Comparison of ENCODE assay signal across 19 cellular contexts in genomic region chr10:98260752-98261151, GRCh38. TPM values are rescaled to one million over a fixed set of nuclear protein-coding genes. Genes with fewer than 3 reads are reported as not detected.
DNase-seq lines count a peak whose midpoint lies in the region; ATAC-seq and TF ChIP-seq lines count a peak whose summit lies in the region.
"Had no signal": no experiment of that assay in that cellular context is flagged by ENCODE, and none has a peak within 500 bp of the region (broad histone marks: within the 10 kb centered on the region; RNA-seq: fewer than 3 reads in every experiment).

No MANE protein-coding gene starts in this region.

- no peaks in the 10 kb centered on the region for H3K9me3 ChIP-seq in breast epithelium
- H3K9me3 ChIP-seq in mesenchymal stem cell (ENCODE audit: control insufficient read depth, low read length) = no peaks in the 10 kb centered on the region
- H3K9me3 ChIP-seq in suprapubic skin = no peaks in the 10 kb centered on the region
- no peaks in the 10 kb centered on the region for H3K9me3 ChIP-seq in tibial artery
- H3K9me3 ChIP-seq: MG63 had no signal

- H3K18ac ChIP-seq in mesenchymal stem cell (ENCODE audit: low read depth in 1 of 2, low read length in 2 of 2) = peak overlapping the region in 1 of 2 experiments; percentile 13

- no peak overlapping the region for H3K23ac ChIP-seq in mesenchymal stem cell (ENCODE audit: low read length in 2 of 2)

- peak overlapping the region; percentile 58 for H4K91ac ChIP-seq in mesenchymal stem cell (ENCODE audit: low read length)

- H3K4me2 ChIP-seq in mesenchymal stem cell (ENCODE audit: low read length, poor library complexity, severe bottlenecking) = no peak overlapping the region

- CTCF ChIA-PET in MCF 10A (lab: Yijun Ruan, JAX) = interaction anchor here (0.5 to 4.4 kb wide), 4 partner anchors 13 to 49 kb away, joined by 3 to 55 read pairs (median 11); no protein-coding TSS in a partner anchor
- CTCF ChIA-PET in activated CD8-positive, alpha-beta T cell treated with anti-CD3 and anti-CD28 coated beads, Interleukin-2, amount 10 ng/mL, durations not matched to agents 7 days and 5 days (lab: Charles Lee) = no interaction called here

- H3K27me3 Mint-ChIP-seq in MCF 10A (ENCODE audit: insufficient read depth, unreplicated experiment) = no peaks in the 10 kb centered on the region
- H3K27me3 Mint-ChIP-seq in central memory CD8-positive, alpha-beta T cell = no peaks in the 10 kb centered on the region
- H3K27me3 Mint-ChIP-seq in activated CD8-positive, alpha-beta T cell treated with anti-CD3 and anti-CD28 coated beads, Interleukin-2, amount 10 ng/mL, durations not matched to agents 7 days and 5 days (ENCODE audit: low read depth) = no peaks in the 10 kb centered on the region

- POLR2A ChIA-PET in MCF 10A (lab: Yijun Ruan, JAX) = interaction anchor here (0.8 kb wide), 1 partner anchor 14 kb away, joined by 4 read pairs; no protein-coding TSS in a partner anchor
- POLR2A ChIA-PET in activated CD8-positive, alpha-beta T cell treated with anti-CD3 and anti-CD28 coated beads, Interleukin-2, amount 10 ng/mL, durations not matched to agents 7 days and 5 days (lab: Charles Lee) = no interaction called here

- no peak overlapping the region for H3K4me3 ChIP-seq in breast epithelium
- no peak overlapping the region for H3K4me3 ChIP-seq in mesenchymal stem cell (ENCODE audit: insufficient read depth in 1 of 2, low read depth in 1 of 2, low read length in 2 of 2)
- no peak overlapping the region for H3K4me3 ChIP-seq in suprapubic skin
- no peak overlapping the region for H3K4me3 ChIP-seq in tibial artery
- H3K4me3 ChIP-seq: GM12878, MG63 had no signal

- H3K4me1 Mint-ChIP-seq in MCF 10A (ENCODE audit: insufficient read depth, unreplicated experiment) = peaks cover 6% of the 10 kb centered on the region
- H3K4me1 Mint-ChIP-seq in central memory CD8-positive, alpha-beta T cell = peaks cover 8% of the 10 kb centered on the region
- peaks cover 3% of the 10 kb centered on the region for H3K4me1 Mint-ChIP-seq in activated CD8-positive, alpha-beta T cell treated with anti-CD3 and anti-CD28 coated beads, Interleukin-2, amount 10 ng/mL, durations not matched to agents 7 days and 5 days (ENCODE audit: low read depth)

- no peak overlapping the region for H3K9ac ChIP-seq in mesenchymal stem cell (ENCODE audit: low read length)

- DNase-seq in breast epithelium (ENCODE audit: low spot score in 2 of 2) (no peak), MCF 10A (ENCODE audit: unreplicated experiment) (no peak), mesenchymal stem cell (no peak), suprapubic skin (ENCODE audit: low spot score in 2 of 2) (no peak), NOMO-1 (lab: John Stamatoyannopoulos, UW; ENCODE audit: unreplicated experiment in 2 of 2) (no peak), tibial artery (no peak)
- peak in 1 of 2 donors; percentile 8 for DNase-seq in central memory CD8-positive, alpha-beta T cell (ENCODE audit: low spot score in 2 of 2)
- no peak for DNase-seq in activated CD8-positive, alpha-beta T cell treated with anti-CD3 and anti-CD28 coated beads, Interleukin-2, amount 10 ng/mL, durations not matched to agents 7 days and 5 days
- DNase-seq: DND-41, HFFc6, MG63, NCI-H1105, NCI-H1694 treated with DMSO at 0.1 percent for 48 hours, NCI-H2107, NCI-H226, NCI-H69, SHP77 treated with DMSO at 0.1 percent for 48 hours had no signal

- H3K36me3 Mint-ChIP-seq in MCF 10A (ENCODE audit: insufficient read depth, unreplicated experiment) = peaks cover 7% of the 10 kb centered on the region
- peaks cover 2% of the 10 kb centered on the region for H3K36me3 Mint-ChIP-seq in central memory CD8-positive, alpha-beta T cell (ENCODE audit: insufficient read depth)
- no peaks in the 10 kb centered on the region for H3K36me3 Mint-ChIP-seq in activated CD8-positive, alpha-beta T cell treated with anti-CD3 and anti-CD28 coated beads, Interleukin-2, amount 10 ng/mL, durations not matched to agents 7 days and 5 days (ENCODE audit: low read depth)

- no peak for ATAC-seq in central memory CD8-positive, alpha-beta T cell (replicated peaks; ENCODE audit: extremely low read depth, poor library complexity, severe bottlenecking)
- ATAC-seq in activated CD8-positive, alpha-beta T cell treated with anti-CD3 and anti-CD28 coated beads, Interleukin-2, amount 10 ng/mL, durations not matched to agents 7 days and 5 days = no peak
- ATAC-seq: GM12878 had no signal

- H2BK12ac ChIP-seq in mesenchymal stem cell (ENCODE audit: low read length in 2 of 2) = no peak overlapping the region

- TF ChIP-seq POLR2A in breast epithelium (IDR thresholded peaks at IDR 0.05) = no peak
- no peak for TF ChIP-seq POLR2A in suprapubic skin (IDR thresholded peaks at IDR 0.05)

- H3K36me3 ChIP-seq in breast epithelium (no peaks in the 10 kb centered on the region), mesenchymal stem cell (ENCODE audit: control insufficient read depth in 1 of 2, insufficient read depth in 2 of 2, low read depth in 1 of 2, low read length in 2 of 2) (peaks cover 54 to 59% of the 10 kb centered on the region in 2 experiments), suprapubic skin (no peaks in the 10 kb centered on the region), tibial artery (peaks cover 0 to 38% (median 0%) of the 10 kb centered on the region in 3 donors)
- H3K36me3 ChIP-seq: MG63 had no signal

- TF ChIP-seq EP300 in suprapubic skin (IDR thresholded peaks at IDR 0.05) = no peak

- no peak overlapping the region for H2BK5ac ChIP-seq in mesenchymal stem cell (ENCODE audit: low read depth, low read length, poor library complexity, severe bottlenecking)

- no peaks in the 10 kb centered on the region for H3K4me1 ChIP-seq in breast epithelium
- H3K4me1 ChIP-seq in mesenchymal stem cell (ENCODE audit: control insufficient read depth, insufficient read depth, low read depth, low read length) = peaks cover 33% of the 10 kb centered on the region
- H3K4me1 ChIP-seq in suprapubic skin = peaks cover 22% of the 10 kb centered on the region
- peaks cover 0 to 32% (median 20%) of the 10 kb centered on the region in 4 donors for H3K4me1 ChIP-seq in tibial artery

- H2BK120ac ChIP-seq in mesenchymal stem cell (ENCODE audit: low read depth, low read length) = no peak overlapping the region

- no peak overlapping the region for H2AK5ac ChIP-seq in mesenchymal stem cell (ENCODE audit: low read length, severe bottlenecking)

- no peak overlapping the region for H3K4me3 Mint-ChIP-seq in MCF 10A (ENCODE audit: unreplicated experiment)
- H3K4me3 Mint-ChIP-seq in central memory CD8-positive, alpha-beta T cell = peak overlapping the region; percentile 45
- H3K4me3 Mint-ChIP-seq in activated CD8-positive, alpha-beta T cell treated with anti-CD3 and anti-CD28 coated beads, Interleukin-2, amount 10 ng/mL, durations not matched to agents 7 days and 5 days = no peak overlapping the region
- H3K4me3 Mint-ChIP-seq: HFFc6 had no signal

- 91% methylated on average over 14 of the region's 14 CpGs for WGBS in mesenchymal stem cell
- 94% methylated on average over 8 of the region's 14 CpGs for WGBS in suprapubic skin

- H3K14ac ChIP-seq in mesenchymal stem cell (ENCODE audit: low read length in 2 of 2) = no peak overlapping the region

- no peak overlapping the region for H3K27ac Mint-ChIP-seq in MCF 10A (ENCODE audit: low read depth, unreplicated experiment)
- no peak overlapping the region for H3K27ac Mint-ChIP-seq in central memory CD8-positive, alpha-beta T cell (ENCODE audit: low read depth)
- H3K27ac Mint-ChIP-seq in activated CD8-positive, alpha-beta T cell treated with anti-CD3 and anti-CD28 coated beads, Interleukin-2, amount 10 ng/mL, durations not matched to agents 7 days and 5 days = no peak overlapping the region
- H3K27ac Mint-ChIP-seq: HFFc6 had no signal

- H2AFZ ChIP-seq in mesenchymal stem cell (ENCODE audit: low read depth, low read length) = no peak overlapping the region

- H3K79me1 ChIP-seq in mesenchymal stem cell (replicated peaks; ENCODE audit: low read length, poor library complexity, severe bottlenecking) = peaks cover 7% of the 10 kb centered on the region

- H3K27me3 ChIP-seq in breast epithelium = no peaks in the 10 kb centered on the region
- H3K27me3 ChIP-seq in mesenchymal stem cell (ENCODE audit: control insufficient read depth in 1 of 2, insufficient read depth in 1 of 2, low read length in 2 of 2) = no peaks in the 10 kb centered on the region
- no peaks in the 10 kb centered on the region for H3K27me3 ChIP-seq in suprapubic skin
- no peaks in the 10 kb centered on the region for H3K27me3 ChIP-seq in tibial artery
- H3K27me3 ChIP-seq: MG63 had no signal

- TF ChIP-seq CTCF in breast epithelium (IDR thresholded peaks at IDR 0.05) = no peak
- TF ChIP-seq CTCF in MCF 10A (IDR thresholded peaks at IDR 0.05; ENCODE audit: unreplicated experiment) = no peak
- TF ChIP-seq CTCF in suprapubic skin (IDR thresholded peaks at IDR 0.05) = no peak
- TF ChIP-seq CTCF in tibial artery (IDR thresholded peaks at IDR 0.05) = no peak

- H3K9me3 Mint-ChIP-seq in MCF 10A (ENCODE audit: unreplicated experiment) = no peaks in the 10 kb centered on the region
- no peaks in the 10 kb centered on the region for H3K9me3 Mint-ChIP-seq in central memory CD8-positive, alpha-beta T cell
- no peaks in the 10 kb centered on the region for H3K9me3 Mint-ChIP-seq in activated CD8-positive, alpha-beta T cell treated with anti-CD3 and anti-CD28 coated beads, Interleukin-2, amount 10 ng/mL, durations not matched to agents 7 days and 5 days (ENCODE audit: insufficient read depth)
- H3K9me3 Mint-ChIP-seq: HFFc6 had no signal

- H4K8ac ChIP-seq in mesenchymal stem cell (ENCODE audit: low read length) = no peak overlapping the region

- intact Hi-C loops in breast epithelium (cut with DNase I; ENCODE audit: low total_unique reads) = no loop called here
- intact Hi-C loops in MCF 10A (cut with micrococcal nuclease) = loop anchor here (10.0 kb wide), 1 partner anchor 204 kb away; no protein-coding TSS in a partner anchor
- intact Hi-C loops in tibial artery (cut with DNase I; ENCODE audit: low total_unique reads) = loop anchor here (5.0 to 10.0 kb wide), 2 partner anchors 52 to 154 kb away; partner anchors contain the start of gene PYROXD2

- no peak overlapping the region for H2BK15ac ChIP-seq in mesenchymal stem cell (ENCODE audit: low read depth, poor library complexity, severe bottlenecking)

- H3K4ac ChIP-seq in mesenchymal stem cell (ENCODE audit: low read depth in 1 of 2, low read length in 2 of 2) = no peak overlapping the region

- BruUV-seq in MCF 10A (replicated peaks; lab: Mats Ljungman, UMichigan) = no TSS peak

- H3K27ac ChIP-seq in breast epithelium (peak overlapping the region; percentile 43 to 49), mesenchymal stem cell (ENCODE audit: low read length, poor library complexity, severe bottlenecking) (no peak overlapping the region), suprapubic skin (peak overlapping the region; percentile 27), tibial artery (no peak overlapping the region)

RNA-seq across cellular contexts. Expression of gene LOXL4, which starts 7.2 kb away (rescaled TPM):
- 10 to 100 TPM in 1 of 3 donors, 1 to 10 TPM in 2; 6.9 to 26.1 (median 6.9) TPM for total RNA-seq in breast epithelium
- not detected in 2 replicates for total RNA-seq in MCF 10A (2022)
- polyA plus RNA-seq in mesenchymal stem cell (2013, experiment 1 of 2) = 4.6 TPM
- 4.5 TPM for polyA plus RNA-seq in mesenchymal stem cell (2013, experiment 2 of 2)
- total RNA-seq in suprapubic skin = 1 to 10 TPM; 1.6 to 2.3 (median 1.7) TPM
- not detected for total RNA-seq in activated CD8-positive, alpha-beta T cell treated with anti-CD3 and anti-CD28 coated beads, Interleukin-2, amount 10 ng/mL, durations not matched to agents 7 days and 5 days
- total RNA-seq: OCI-LY7 had no signal

Comparison
In these comparisons a context has a peak if more than half of its experiments do, and no peak if none do; other contexts are left out.
1. H3K27ac ChIP-seq: peak in breast epithelium (2 of 2) and suprapubic skin (single experiment); none in mesenchymal stem cell (single experiment) and tibial artery (0 of 2).